10 cellular contexts compared by ENCODE assay signal in genomic region chr17:40103082-40103741, GRCh38. TPM values are rescaled to one million over a fixed set of nuclear protein-coding genes. Genes with fewer than 3 reads are reported as not detected.
DNase-seq lines count a peak whose midpoint lies in the region; ATAC-seq and TF ChIP-seq lines count a peak whose summit lies in the region.
"Had no signal": no experiment of that assay in that cellular context is flagged by ENCODE, and none has a peak within 500 bp of the region (broad histone marks: within the 10 kb centered on the region; RNA-seq: fewer than 3 reads in every experiment).

No MANE protein-coding gene starts in this region.

- H3K27ac ChIP-seq in PC-9 (no peak overlapping the region), hepatocyte (peak overlapping the region; percentile 81), gastrocnemius medialis (peak overlapping the region; percentile 93 to 100 (median 96))

- H3K4me3 ChIP-seq in PC-9 = no peak overlapping the region
- no peak overlapping the region for H3K4me3 ChIP-seq in hepatocyte
- H3K4me3 ChIP-seq in gastrocnemius medialis = no peak overlapping the region

- no peaks in the 10 kb centered on the region for H3K9me2 ChIP-seq in PC-9 (ENCODE audit: insufficient read depth)
- no peaks in the 10 kb centered on the region for H3K9me2 ChIP-seq in hepatocyte (replicated peaks; ENCODE audit: insufficient read depth)

- H3K4me2 ChIP-seq in PC-9 (peak overlapping the region; percentile 61), hepatocyte (peak overlapping the region; percentile 18)

- BruUV-seq in PC-9 (replicated peaks; lab: Mats Ljungman, UMichigan) = no TSS peak

- H3K9ac ChIP-seq in ES-I3 (ENCODE audit: low read depth, low read length) = peak overlapping the region; percentile 14; the same call in 1 of the 2 replicates

- POLR2A ChIA-PET in PC-9 (lab: Charles Lee; ENCODE audit: unreplicated experiment) = interaction anchor here (0.6 kb wide), 3 partner anchors 10 to 903 kb away, joined by 3 to 7 read pairs (median 6); partner anchors contain the start of gene RPL19
- POLR2A ChIA-PET in HEK293T (lab: Yijun Ruan, JAX) = interaction anchor here (0.6 to 6.7 kb wide), 5 partner anchors 9 to 137 kb away, joined by 3 to 95 read pairs (median 4); partner anchors contain the start of genes CASC3 and MED24

- intact Hi-C loops in PC-9 (cut with micrococcal nuclease; ENCODE audit: unreplicated experiment) = no loop called here
- intact Hi-C loops in gastrocnemius medialis (cut with DNase I; ENCODE audit: low total_unique reads) = no loop called here

- H3F3A ChIP-seq in PC-9 (ENCODE audit: insufficient read depth, low read depth) = peaks cover 27% of the 10 kb centered on the region

- H3K27me3 ChIP-seq in PC-9 (ENCODE audit: insufficient read depth, low read depth) (no peaks in the 10 kb centered on the region), hepatocyte (no peaks in the 10 kb centered on the region), gastrocnemius medialis (no peaks in the 10 kb centered on the region)

- H2AFZ ChIP-seq in PC-9 = no peak overlapping the region
- no peak overlapping the region for H2AFZ ChIP-seq in hepatocyte

- ATAC-seq in gastrocnemius medialis = no peak

- H3K4me1 ChIP-seq in ES-I3 (ENCODE audit: insufficient read depth, low read length) = peaks cover 37% of the 10 kb centered on the region
- H3K4me1 ChIP-seq in PC-9 (replicated peaks; ENCODE audit: insufficient read depth) = peaks cover 49% of the 10 kb centered on the region
- H3K4me1 ChIP-seq in hepatocyte (ENCODE audit: insufficient read depth) = peaks cover 54% of the 10 kb centered on the region
- peaks cover 77 to 79% of the 10 kb centered on the region in 2 donors for H3K4me1 ChIP-seq in gastrocnemius medialis

- 44% methylated on average over 3 of the region's 3 CpGs for WGBS in hepatocyte (ENCODE audit: low lambda C conversion rate, missing lambda C conversion rate)

- no peaks in the 10 kb centered on the region for H4K20me1 ChIP-seq in PC-9 (ENCODE audit: insufficient read depth)
- H4K20me1 ChIP-seq in hepatocyte (ENCODE audit: insufficient read depth, poor library complexity, severe bottlenecking) = no peaks in the 10 kb centered on the region

- H3K9me3 ChIP-seq in ES-I3 (ENCODE audit: control insufficient read depth, insufficient read depth, low read length) = no peaks in the 10 kb centered on the region
- H3K9me3 ChIP-seq in PC-9 (ENCODE audit: insufficient read depth, low read depth) = no peaks in the 10 kb centered on the region
- no peaks in the 10 kb centered on the region for H3K9me3 ChIP-seq in hepatocyte (ENCODE audit: low read depth)
- no peaks in the 10 kb centered on the region for H3K9me3 ChIP-seq in gastrocnemius medialis

- no peak for TF ChIP-seq POLR2A in gastrocnemius medialis (IDR thresholded peaks at IDR 0.05)

- CTCF ChIA-PET in PC-9 (lab: Charles Lee) (interaction anchor here (0.6 to 0.7 kb wide), 2 partner anchors 18 to 21 kb away, joined by 3 read pairs; no protein-coding TSS in a partner anchor), HEK293T (lab: Yijun Ruan, JAX) (interaction anchor here (0.6 to 4.0 kb wide), 7 partner anchors 8 to 65 kb away, joined by 3 to 19 read pairs (median 4); no protein-coding TSS in a partner anchor)

- DNase-seq in PC-9 (no peak), hepatocyte (ENCODE audit: low spot score) (no peak), gastrocnemius medialis (no peak), HEK293T (ENCODE audit: extremely low spot score) (no peak), kidney tubule cell (ENCODE audit: low spot score) (no peak), activated gamma-delta T cell (lab: John Stamatoyannopoulos, UW) (no peak)
- DNase-seq in activated CD4-positive, alpha-beta T cell treated with anti-CD3 and anti-CD28 coated beads for 48 hours = no peak
- DNase-seq: DMS153, NCI-H526 had no signal

- in situ Hi-C loops in gastrocnemius medialis (cut with MboI; ENCODE audit: low sequenced_read_pairs in 4 of 4) = no loop called here

- TF ChIP-seq CTCF in PC-9 (conservative IDR thresholded peaks at IDR 0.05) = no peak
- TF ChIP-seq CTCF in hepatocyte (IDR thresholded peaks at IDR 0.05; ENCODE audit: poor library complexity) = no peak
- TF ChIP-seq CTCF in gastrocnemius medialis (IDR thresholded peaks at IDR 0.05 in 4 of 5, conservative IDR thresholded peaks at IDR 0.05 in 1 of 5) = no peak

- H3K79me2 ChIP-seq in PC-9 (ENCODE audit: low read depth) = peaks cover 14% of the 10 kb centered on the region
- no peaks in the 10 kb centered on the region for H3K79me2 ChIP-seq in hepatocyte

- H3K36me3 ChIP-seq in ES-I3 (ENCODE audit: insufficient read depth, low read length) (no peaks in the 10 kb centered on the region), PC-9 (ENCODE audit: low read depth) (no peaks in the 10 kb centered on the region), hepatocyte (replicated peaks; ENCODE audit: insufficient read depth, low read depth) (no peaks in the 10 kb centered on the region), gastrocnemius medialis (no peaks in the 10 kb centered on the region)

TF ChIP-seq in HEK293T, 16 proteins besides CTCF, POLR2A, EP300 and RAD21:
- TF ChIP-seq TARDBP (IDR thresholded peaks at IDR 0.05) = no peak
- TF ChIP-seq FOXA1 (IDR thresholded peaks at IDR 0.05) = no peak
- TF ChIP-seq ELF4 (IDR thresholded peaks at IDR 0.05) = no peak
- TF ChIP-seq SP1 (IDR thresholded peaks at IDR 0.05) = no peak
- no peak for TF ChIP-seq ARNT (IDR thresholded peaks at IDR 0.05)
- TF ChIP-seq CTBP1 (IDR thresholded peaks at IDR 0.05; ENCODE audit: borderline replicate concordance) = no peak
- TF ChIP-seq FOXK2 (IDR thresholded peaks at IDR 0.05) = no peak
- no peak for TF ChIP-seq L3MBTL2 (conservative IDR thresholded peaks at IDR 0.05)
- TF ChIP-seq BHLHE40 (IDR thresholded peaks at IDR 0.05; ENCODE audit: borderline replicate concordance) = no peak
- TF ChIP-seq PKNOX1 (IDR thresholded peaks at IDR 0.05) = no peak
- TF ChIP-seq SUZ12 (IDR thresholded peaks at IDR 0.05) = no peak
- no peak for TF ChIP-seq HDGF (IDR thresholded peaks at IDR 0.05; ENCODE audit: borderline replicate concordance)
- no peak for TF ChIP-seq FOXM1 (IDR thresholded peaks at IDR 0.05; ENCODE audit: borderline replicate concordance)
TF ChIP-seq in HEK293T: peak in this region for 0.

RNA-seq across cellular contexts. Expression of gene NR1D1, which starts 2.8 kb away (rescaled TPM):
- total RNA-seq in PC-9 (2021) (9.3 and 10.7 TPM in 2 replicates), hepatocyte (2.3 and 3.0 TPM in 2 replicates), gastrocnemius medialis (10 to 100 TPM; 16.0 to 34.2 (median 18.3) TPM)
- polyA plus RNA-seq in hepatocyte = 6.9 and 7.1 TPM in 2 replicates

RNA-seq across cellular contexts. Expression of gene MSL1, which starts 18.6 kb away (rescaled TPM):
- 56.8 and 61.8 TPM in 2 replicates for total RNA-seq in PC-9 (2021)
- total RNA-seq in hepatocyte = 71.9 and 81.6 TPM in 2 replicates
- polyA plus RNA-seq in hepatocyte = 26.7 and 31.4 TPM in 2 replicates
- 10 to 100 TPM; 75.7 to 96.3 (median 85.9) TPM for total RNA-seq in gastrocnemius medialis

RNA-seq across cellular contexts. Expression of gene CASC3, which starts 37.1 kb away (rescaled TPM):
- 45.8 and 51.5 TPM in 2 replicates for total RNA-seq in PC-9 (2021)
- total RNA-seq in hepatocyte = 26.7 and 30.2 TPM in 2 replicates
- polyA plus RNA-seq in hepatocyte = 33.0 and 37.5 TPM in 2 replicates
- 10 to 100 TPM; 35.8 to 41.3 (median 39.8) TPM for total RNA-seq in gastrocnemius medialis

RNA-seq across cellular contexts. Expression of gene THRA, which starts 40.4 kb away (rescaled TPM):
- total RNA-seq in PC-9 (2021) = 11.4 and 13.9 TPM in 2 replicates
- 35.3 and 40.2 TPM in 2 replicates for total RNA-seq in hepatocyte
- polyA plus RNA-seq in hepatocyte = 20.7 and 22.5 TPM in 2 replicates
- 10 to 100 TPM; 42.2 to 71.6 (median 48.2) TPM for total RNA-seq in gastrocnemius medialis

RNA-seq across cellular contexts. Expression of gene MED24, which starts 49.0 kb away (rescaled TPM):
- 67.1 and 67.2 TPM in 2 replicates for total RNA-seq in PC-9 (2021)
- 55.7 and 66.8 TPM in 2 replicates for total RNA-seq in hepatocyte
- 69.8 and 69.9 TPM in 2 replicates for polyA plus RNA-seq in hepatocyte
- total RNA-seq in gastrocnemius medialis = 100 to 1,000 TPM in 2 of 4 donors, 10 to 100 TPM in 2; 54.2 to 124 (median 93.9) TPM
